17 cellular contexts compared by ENCODE assay signal in the genomic region with DNA sequence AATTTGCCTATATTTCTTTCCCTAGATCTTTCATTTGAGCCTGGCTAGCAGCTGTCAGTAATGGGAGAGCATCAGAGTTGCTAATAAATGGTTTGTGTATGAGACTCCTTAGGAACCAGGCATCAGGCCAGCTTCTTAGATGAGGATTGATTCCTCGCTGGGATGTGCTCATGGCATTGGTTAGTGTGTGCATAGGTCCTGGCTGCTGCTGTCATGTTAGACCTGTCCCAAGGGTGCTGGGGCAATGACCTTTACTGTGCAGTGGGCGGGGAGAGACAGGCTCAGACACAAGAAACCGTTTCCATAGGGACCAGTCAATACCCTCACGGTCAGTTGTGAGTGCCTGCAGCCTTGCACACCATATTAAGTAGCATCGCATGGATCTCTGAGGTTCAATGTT.
DNase-seq lines count a peak whose midpoint lies in the region; ATAC-seq, FAIRE-seq and TF ChIP-seq lines count a peak whose summit lies in the region.
"Had no signal": no experiment of that assay in that cellular context is flagged by ENCODE, and none has a peak within 500 bp of the region (broad histone marks: within the 10 kb centered on the region; RNA-seq: fewer than 3 reads in every experiment).

No MANE protein-coding gene starts in this region.

- TF ChIP-seq EP300 in HepG2 (IDR thresholded peaks at IDR 0.05; ENCODE audit: low read depth in 2 of 2, low read length in 2 of 2) = no peak
- TF ChIP-seq EP300 in HepG2 (CRISPR knock-in tag; IDR thresholded peaks at IDR 0.05; ENCODE audit: borderline replicate concordance) = no peak

- H3K9me3 ChIP-seq in liver (ENCODE audit: control insufficient read depth in 4 of 4, low read length in 3 of 4) = no peaks in the 10 kb centered on the region
- no peaks in the 10 kb centered on the region for H3K9me3 ChIP-seq in HepG2 (ENCODE audit: low read length)
- no peaks in the 10 kb centered on the region for H3K9me3 ChIP-seq in MM.1S (replicated peaks; ENCODE audit: insufficient read depth, low read length)
- no peaks in the 10 kb centered on the region for H3K9me3 ChIP-seq in heart right ventricle
- peaks cover 3% of the 10 kb centered on the region for H3K9me3 ChIP-seq in upper lobe of right lung
- H3K9me3 ChIP-seq: body of pancreas had no signal

- intact Hi-C loops in HepG2 (cut with micrococcal nuclease; ENCODE audit: unreplicated experiment) = no loop called here
- intact Hi-C loops in heart right ventricle (cut with DNase I) = no loop called here
- intact Hi-C loops in upper lobe of right lung (cut with DNase I) = no loop called here
- intact Hi-C loops in activated CD4-positive, alpha-beta T cell treated with anti-CD3 and anti-CD28 coated beads for 36 hours (cut with DNase I, micrococcal nuclease) = no loop called here

- H3K9me2 ChIP-seq in MM.1S (replicated peaks; ENCODE audit: insufficient read depth, low read length) = no peaks in the 10 kb centered on the region

- H3K4me1 Mint-ChIP-seq in activated CD4-positive, alpha-beta T cell treated with anti-CD3 and anti-CD28 coated beads for 36 hours = peaks cover 4% of the 10 kb centered on the region
- H3K4me1 Mint-ChIP-seq: H9 had no signal

- H3K4me3 ChIP-seq in liver (ENCODE audit: low read depth in 1 of 3, low read length in 3 of 3) = no peak overlapping the region
- no peak overlapping the region for H3K4me3 ChIP-seq in HepG2 (replicated peaks in 1 of 3; ENCODE audit: insufficient read depth in 1 of 3, low read depth in 2 of 3, low read length in 3 of 3)
- H3K4me3 ChIP-seq in MM.1S (ENCODE audit: low read length) = no peak overlapping the region
- H3K4me3 ChIP-seq in heart right ventricle = no peak overlapping the region
- H3K4me3 ChIP-seq in upper lobe of right lung = no peak overlapping the region
- H3K4me3 ChIP-seq: body of pancreas, PC-9 had no signal

- H3F3A ChIP-seq in MM.1S (ENCODE audit: insufficient read depth, low read length) = peaks cover 32% of the 10 kb centered on the region

- H3K27ac ChIP-seq in liver (ENCODE audit: low read depth in 1 of 2, low read length in 2 of 2) (no peak overlapping the region), HepG2 (ENCODE audit: extremely low read length, insufficient read depth, low read length) (no peak overlapping the region), MM.1S (ENCODE audit: low read length) (peak overlapping the region; percentile 64), heart right ventricle (peak overlapping the region in 1 of 10 donors; percentile 1), upper lobe of right lung (no peak overlapping the region)
- H3K27ac ChIP-seq: body of pancreas, PC-9, WERI-Rb-1 had no signal

- FAIRE-seq in HepG2 (lab: Jason Lieb, UNC) = no peak

- no peaks in the 10 kb centered on the region for H3K27me3 ChIP-seq in liver (ENCODE audit: control insufficient read depth in 4 of 4, insufficient read depth in 4 of 4, low read length in 3 of 4)
- no peaks in the 10 kb centered on the region for H3K27me3 ChIP-seq in HepG2 (ENCODE audit: control insufficient read depth in 1 of 2, insufficient read depth in 2 of 2, low read length in 2 of 2)
- no peaks in the 10 kb centered on the region for H3K27me3 ChIP-seq in MM.1S (replicated peaks; ENCODE audit: insufficient read depth, low read length)
- no peaks in the 10 kb centered on the region for H3K27me3 ChIP-seq in heart right ventricle
- no peaks in the 10 kb centered on the region for H3K27me3 ChIP-seq in upper lobe of right lung
- H3K27me3 ChIP-seq: body of pancreas had no signal

- no peak overlapping the region for H3K4me2 ChIP-seq in HepG2 (ENCODE audit: low read depth, low read length)
- H3K4me2 ChIP-seq in MM.1S (ENCODE audit: low read depth, low read length) = peak overlapping the region; percentile 49
- H3K4me2 ChIP-seq: PC-9 had no signal

- H3K4me1 ChIP-seq in liver (ENCODE audit: control insufficient read depth in 4 of 4, insufficient read depth in 4 of 4, low read length in 3 of 4) (peaks cover 3 to 36% (median 33%) of the 10 kb centered on the region in 4 donors), HepG2 (ENCODE audit: insufficient read depth, low read length) (no peaks in the 10 kb centered on the region), MM.1S (ENCODE audit: low read length) (peaks cover 73% of the 10 kb centered on the region), heart right ventricle (peaks cover 0 to 19% (median 8%) of the 10 kb centered on the region in 9 donors), upper lobe of right lung (no peaks in the 10 kb centered on the region)
- H3K4me1 ChIP-seq: body of pancreas had no signal

- H3K27me3 Mint-ChIP-seq in activated CD4-positive, alpha-beta T cell treated with anti-CD3 and anti-CD28 coated beads for 36 hours = no peaks in the 10 kb centered on the region
- H3K27me3 Mint-ChIP-seq: natural killer cell treated with Interleukin-12 subunit alpha and Interleukin-12 subunit beta and Interleukin-15 and Interleukin-18, amount 100 ng/mL, for 72 hours had no signal

- H3K9ac ChIP-seq in liver (ENCODE audit: low read depth in 1 of 2, low read length in 2 of 2) = no peak overlapping the region
- H3K9ac ChIP-seq in HepG2 (ENCODE audit: insufficient read depth, low read depth, low read length) = no peak overlapping the region
- H3K9ac ChIP-seq in MM.1S (ENCODE audit: low read length) = 0 out of 2 replicates have a peak overlapping the region, but pooled peaks have one; percentile 1

- no peaks in the 10 kb centered on the region for H3K36me3 Mint-ChIP-seq in activated CD4-positive, alpha-beta T cell treated with anti-CD3 and anti-CD28 coated beads for 36 hours (ENCODE audit: low read depth)

- ATAC-seq in HepG2 (no peak; the same call in 2 of the 3 replicates), heart right ventricle (peak in 6 of 8 donors; percentile 42 to 87 (median 60)), upper lobe of right lung (peak; percentile 19), HG03378 (IDR thresholded peaks at IDR 0.05; ENCODE audit: unreplicated experiment) (no peak)
- no peak for ATAC-seq in activated CD4-positive, alpha-beta T cell treated with anti-CD3 and anti-CD28 coated beads for 36 hours
- ATAC-seq: body of pancreas; natural killer cell treated with Interleukin-12 subunit alpha and Interleukin-12 subunit beta and Interleukin-15 and Interleukin-18, amount 100 ng/mL, for 72 hours had no signal

- WGBS in liver = 38% methylated on average over 5 of the region's 5 CpGs
- WGBS in HepG2 (ENCODE audit: low lambda C conversion rate) = 62% methylated on average over 4 of the region's 5 CpGs
- 66 to 74% methylated on average over 5 of the region's 5 CpGs for WGBS in heart right ventricle, 2 donors

- H3K27ac Mint-ChIP-seq in activated CD4-positive, alpha-beta T cell treated with anti-CD3 and anti-CD28 coated beads for 36 hours = no peak overlapping the region
- H3K27ac Mint-ChIP-seq: H9 had no signal

- H4K20me1 ChIP-seq in HepG2 (ENCODE audit: insufficient read depth, low read length) = no peaks in the 10 kb centered on the region
- H4K20me1 ChIP-seq in MM.1S (ENCODE audit: insufficient read depth, low read length) = no peaks in the 10 kb centered on the region

- no peak for DNase-seq in HepG2 (ENCODE audit: low spot score)
- no peak for DNase-seq in MM.1S
- DNase-seq in heart right ventricle = peak; percentile 33 to 34
- no peak for DNase-seq in upper lobe of right lung
- no peak for DNase-seq in cerebellar cortex (ENCODE audit: low spot score)
- no peak for DNase-seq in activated CD4-positive, alpha-beta T cell treated with anti-CD3 and anti-CD28 coated beads for 36 hours
- DNase-seq: activated gamma-delta T cell treated with Interleukin-2 at 50 U/mL for 16 hours; body of pancreas; H9; NCI-H1436; NCI-H524; PC-9; stimulated activated CD4-positive, alpha-beta T cell treated with anti-CD3 and anti-CD28 coated beads, Interleukin-4, amount 100 ng/mL, for 1 hour; WERI-Rb-1 had no signal

- no peak overlapping the region for H2AFZ ChIP-seq in HepG2 (ENCODE audit: low read length)
- H2AFZ ChIP-seq in MM.1S (ENCODE audit: low read length) = peak overlapping the region; percentile 21; the same call in 1 of the 2 replicates
- H2AFZ ChIP-seq: PC-9 had no signal

- TF ChIP-seq POLR2A in HepG2 (IDR thresholded peaks at IDR 0.05; ENCODE audit: insufficient read depth in 1 of 2, low read depth in 2 of 2, low read length in 2 of 2) = no peak

- CTCF ChIA-PET in HepG2 (lab: Yijun Ruan, JAX; ENCODE audit: low intra/inter-chr PET ratio, low total read pairs) = no interaction called here
- CTCF ChIA-PET in activated CD4-positive, alpha-beta T cell treated with anti-CD3 and anti-CD28 coated beads for 36 hours (lab: Charles Lee) = no interaction called here

- peak in 1 of 2 donors; percentile 24 for TF ChIP-seq RAD21 in liver (IDR thresholded peaks at IDR 0.05)
- TF ChIP-seq RAD21 in HepG2 (CRISPR knock-in tag; IDR thresholded peaks at IDR 0.05) = no peak

- in situ Hi-C loops in HepG2 (cut with HindIII; ENCODE audit: extremely low pct_ligation_motif_present, low pct_unique_long_range_greater_than_20kb) = no loop called here

- H3K4me3 Mint-ChIP-seq in activated CD4-positive, alpha-beta T cell treated with anti-CD3 and anti-CD28 coated beads for 36 hours = no peak overlapping the region
- H3K4me3 Mint-ChIP-seq: H9; natural killer cell treated with Interleukin-12 subunit alpha and Interleukin-12 subunit beta and Interleukin-15 and Interleukin-18, amount 100 ng/mL, for 72 hours had no signal

- POLR2A ChIA-PET in HepG2 (lab: Yijun Ruan, JAX) = no interaction called here
- POLR2A ChIA-PET in activated CD4-positive, alpha-beta T cell treated with anti-CD3 and anti-CD28 coated beads for 36 hours (lab: Charles Lee) = no interaction called here

- H3K79me2 ChIP-seq in HepG2 (ENCODE audit: insufficient read depth, low read length) (no peaks in the 10 kb centered on the region), MM.1S (ENCODE audit: low read length) (no peaks in the 10 kb centered on the region)

- peaks cover 2% of the 10 kb centered on the region for H3K9me3 Mint-ChIP-seq in activated CD4-positive, alpha-beta T cell treated with anti-CD3 and anti-CD28 coated beads for 36 hours (ENCODE audit: low read depth)
- H3K9me3 Mint-ChIP-seq: H9; natural killer cell treated with Interleukin-12 subunit alpha and Interleukin-12 subunit beta and Interleukin-15 and Interleukin-18, amount 100 ng/mL, for 72 hours had no signal

- no TSS peak for BruUV-seq in HepG2 (replicated peaks; lab: Mats Ljungman, UMichigan)

- H3K36me3 ChIP-seq in liver (ENCODE audit: control insufficient read depth in 4 of 4, insufficient read depth in 3 of 4, low read depth in 1 of 4, low read length in 3 of 4) (no peaks in the 10 kb centered on the region), HepG2 (replicated peaks in 1 of 2; ENCODE audit: control insufficient read depth in 1 of 2, insufficient read depth in 2 of 2, low read length in 2 of 2) (no peaks in the 10 kb centered on the region), MM.1S (replicated peaks; ENCODE audit: insufficient read depth, low read length) (no peaks in the 10 kb centered on the region), heart right ventricle (no peaks in the 10 kb centered on the region), upper lobe of right lung (no peaks in the 10 kb centered on the region)
- H3K36me3 ChIP-seq: WERI-Rb-1 had no signal

- no peak for TF ChIP-seq CTCF in liver (IDR thresholded peaks at IDR 0.05; ENCODE audit: low read depth, low read length, missing input control)
- no peak for TF ChIP-seq CTCF in HepG2 (CRISPR knock-in tag; IDR thresholded peaks at IDR 0.05)
- no peak for TF ChIP-seq CTCF in MM.1S (IDR thresholded peaks at IDR 0.05; ENCODE audit: low read length)
- TF ChIP-seq CTCF in heart right ventricle (IDR thresholded peaks at IDR 0.05) = no peak
- no peak for TF ChIP-seq CTCF in upper lobe of right lung (IDR thresholded peaks at IDR 0.05)

Comparison
In these comparisons a context has a peak if more than half of its experiments do, and no peak if none do; other contexts are left out.
1. ATAC-seq: peak in heart right ventricle (6 of 8) and upper lobe of right lung (single experiment); none in HepG2 (single experiment), activated CD4-positive, alpha-beta T cell treated with anti-CD3 and anti-CD28 coated beads for 36 hours (single experiment) and HG03378 (single experiment).
2. DNase-seq: peak in heart right ventricle (2 of 2); none in HepG2 (single experiment), MM.1S (single experiment), upper lobe of right lung (single experiment), cerebellar cortex (single experiment) and activated CD4-positive, alpha-beta T cell treated with anti-CD3 and anti-CD28 coated beads for 36 hours (single experiment).